Comparison of ENCODE assay signal across 8 cellular contexts in genomic region chr17:4420692-4421131, GRCh38.
A peak's percentile ranks its signal among the peaks of the same experiment; 100 is the strongest.
DNase-seq lines count a peak whose midpoint lies in the region; ATAC-seq and TF ChIP-seq lines count a peak whose summit lies in the region.

No MANE protein-coding gene starts in this region.

- DNase-seq in AG20443 (ENCODE audit: low spot score) (peak; percentile 87), NCI-H345 treated with DMSO at 0.1 percent for 48 hours (lab: John Stamatoyannopoulos, UW; ENCODE audit: unreplicated experiment) (peak; percentile 47), choroid plexus epithelial cell (ENCODE audit: low read depth) (peak; percentile 85), left kidney (ENCODE audit: low read depth, low spot score) (peak; percentile 89)
- DNase-seq in activated CD4-positive, alpha-beta T cell treated with anti-CD3 and anti-CD28 coated beads for 1 hour = peak; percentile 27
- DNase-seq in stimulated activated CD4-positive, alpha-beta T cell treated with anti-CD3 and anti-CD28 coated beads, Interleukin-4, amount 100 ng/mL, for 4 hours = peak; percentile 20 to 55

- TF ChIP-seq CTCF in choroid plexus epithelial cell (conservative IDR thresholded peaks at IDR 0.05; ENCODE audit: low read depth, low read length) = peak; percentile 84

- H3K4me3 ChIP-seq in choroid plexus epithelial cell (ENCODE audit: low read depth, low read length) = no peak overlapping the region

- ATAC-seq in GM21360 (IDR thresholded peaks at IDR 0.05; ENCODE audit: unreplicated experiment) (peak; percentile 62), HG02938 (IDR thresholded peaks at IDR 0.05; ENCODE audit: unreplicated experiment) (no peak)

Comparison
In these comparisons a context has a peak if more than half of its experiments do, and no peak if none do; other contexts are left out.
1. DNase-seq: peak in every context shown above with its lines; median percentile 89 in left kidney; 87 in AG20443; 85 in choroid plexus epithelial cell; 47 in NCI-H345 treated with DMSO at 0.1 percent for 48 hours; 38 in stimulated activated CD4-positive, alpha-beta T cell treated with anti-CD3 and anti-CD28 coated beads, Interleukin-4, amount 100 ng/mL, for 4 hours; 27 in activated CD4-positive, alpha-beta T cell treated with anti-CD3 and anti-CD28 coated beads for 1 hour.